ENCODE assay signal across 8 cellular contexts in the genomic region with DNA sequence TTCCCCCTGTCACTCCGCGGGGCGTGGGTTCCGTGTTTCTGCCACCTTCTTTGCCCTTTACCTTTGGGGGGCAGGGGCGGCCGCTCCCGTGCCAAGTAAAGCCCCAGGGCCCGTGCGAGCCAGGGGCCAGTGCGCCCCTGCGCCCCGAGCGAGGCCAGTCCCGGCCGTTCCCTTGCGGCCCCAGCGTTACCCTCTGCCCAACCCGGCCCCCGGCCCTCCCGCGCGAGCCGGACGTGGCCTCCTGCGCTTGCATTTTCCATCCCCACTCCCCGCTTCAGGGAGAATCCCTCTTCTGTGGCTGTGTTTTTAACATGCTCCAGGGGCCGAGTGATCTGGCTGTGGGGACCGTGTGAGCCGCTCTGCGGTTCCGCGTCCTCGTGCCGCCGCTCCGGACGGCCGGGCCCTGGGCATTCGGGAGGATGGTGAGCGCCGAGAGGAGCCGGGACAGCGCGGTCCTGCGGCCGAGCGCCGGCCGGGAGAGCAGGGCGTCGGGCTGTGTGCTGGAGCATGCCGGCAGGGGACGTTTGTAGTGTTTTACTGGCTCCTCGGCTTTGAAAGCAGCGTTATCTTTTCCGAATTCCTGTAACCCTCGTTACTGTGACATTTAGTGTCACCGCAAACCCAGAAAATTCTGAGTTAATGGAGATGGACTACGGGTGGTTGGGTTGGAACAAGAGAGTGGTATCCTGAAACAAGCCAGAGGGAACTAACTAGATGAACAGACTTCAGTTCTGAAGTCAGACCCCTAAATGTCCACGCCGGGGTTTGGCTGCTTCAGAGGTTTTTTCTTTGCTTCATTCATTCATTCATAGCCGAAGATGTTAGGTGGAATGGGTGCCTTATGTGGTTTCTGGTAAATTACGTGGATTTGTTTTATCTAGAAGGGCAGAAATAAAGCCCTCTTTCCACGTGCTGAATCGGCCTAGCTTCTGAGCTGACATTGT. TPM values are rescaled to one million over a fixed set of nuclear protein-coding genes. Genes with fewer than 3 reads are reported as not detected.
DNase-seq lines count a peak whose midpoint lies in the region; ATAC-seq, FAIRE-seq and TF ChIP-seq lines count a peak whose summit lies in the region.

No MANE protein-coding gene starts in this region.

- in situ Hi-C loops in K562 (cut with MboI) = no loop called here

- H3K4me1 ChIP-seq in RWPE2 (ENCODE audit: insufficient read depth, poor library complexity, severe bottlenecking) (peaks cover 5% of the 10 kb centered on the region), K562 (replicated peaks in 1 of 2; ENCODE audit: control insufficient read depth in 2 of 2, insufficient read depth in 2 of 2, low read length in 2 of 2) (peaks cover 24 to 44% of the 10 kb centered on the region in 2 experiments), iPS-15b (ENCODE audit: control insufficient read depth, insufficient read depth, low read length) (no peaks in the 10 kb centered on the region), rectal smooth muscle tissue (ENCODE audit: control insufficient read depth, insufficient read depth, low read length) (peaks cover 7% of the 10 kb centered on the region)

- ATAC-seq in GM18907 (IDR thresholded peaks at IDR 0.05; ENCODE audit: unreplicated experiment) (peak; percentile 9), RWPE2 (ENCODE audit: low read depth) (peak; percentile 27; the same call in 1 of the 3 replicates), K562 (peak; percentile 63)

- H3K27ac ChIP-seq in RWPE2 (ENCODE audit: poor library complexity, severe bottlenecking) (peak overlapping the region; percentile 70), K562 (ENCODE audit: extremely low read depth, low read depth, low read length) (peak overlapping the region; percentile 74), rectal smooth muscle tissue (ENCODE audit: low read depth, low read length) (peak overlapping the region; percentile 82)

- TF ChIP-seq RAD21 in K562 (CRISPR knock-in tag; conservative IDR thresholded peaks at IDR 0.05 in 1 of 2, IDR thresholded peaks at IDR 0.05 in 1 of 2) = peak; percentile 32 to 37; a peak in 3 of 4 replicates

- no peak for FAIRE-seq in K562 (lab: Jason Lieb, UNC)

- BruUV-seq in K562 (replicated peaks; lab: Mats Ljungman, UMichigan) = no TSS peak

- POLR2A ChIA-PET in K562 (lab: Yijun Ruan, JAX) = interaction anchor here (0.9 to 3.0 kb wide), 3 partner anchors 11 to 17 kb away, joined by 3 to 21 read pairs (median 8); no protein-coding TSS in a partner anchor

- H3K9me1 ChIP-seq in K562 (ENCODE audit: control insufficient read depth, insufficient read depth, low read length) = peaks cover 4% of the 10 kb centered on the region

- H3K36me3 ChIP-seq in RWPE2 (ENCODE audit: low read depth) (no peaks in the 10 kb centered on the region), K562 (ENCODE audit: control insufficient read depth, insufficient read depth, low read length) (0 out of 3 replicates have a peak, but pooled peaks cover 5% of the 10 kb centered on the region), iPS-15b (ENCODE audit: control insufficient read depth, insufficient read depth, low read length) (no peaks in the 10 kb centered on the region), rectal smooth muscle tissue (ENCODE audit: control insufficient read depth, insufficient read depth, low read length) (no peaks in the 10 kb centered on the region)

- CTCF ChIA-PET in K562 (lab: Yijun Ruan, JAX; ENCODE audit: low intra/inter-chr PET ratio) = no interaction called here

- under 1% methylated on average over 54 of the region's 65 CpGs for WGBS in K562 (ENCODE audit: insufficient coverage, low coverage, missing lambda C conversion rate)

- peak overlapping the region; percentile 66 for H3K4me3 ChIP-seq in RWPE2 (ENCODE audit: severe bottlenecking)
- H3K4me3 ChIP-seq in K562 = peak overlapping the region; percentile 82
- H3K4me3 ChIP-seq in iPS-15b (ENCODE audit: low read depth, low read length) = peak overlapping the region; percentile 59
- H3K4me3 ChIP-seq in rectal smooth muscle tissue (ENCODE audit: low read length) = peak overlapping the region; percentile 83

- no peak for TF ChIP-seq POLR2A in K562 (conservative IDR thresholded peaks at IDR 0.05)

- no peaks in the 10 kb centered on the region for H3K27me3 ChIP-seq in RWPE2 (ENCODE audit: insufficient read depth, poor library complexity, severe bottlenecking)
- H3K27me3 ChIP-seq in K562 (ENCODE audit: control insufficient read depth in 2 of 2, insufficient read depth in 2 of 2, low read length in 2 of 2) = no peaks in the 10 kb centered on the region
- H3K27me3 ChIP-seq in iPS-15b (ENCODE audit: control insufficient read depth, insufficient read depth, low read length) = peaks cover 5% of the 10 kb centered on the region
- H3K27me3 ChIP-seq in rectal smooth muscle tissue (ENCODE audit: control insufficient read depth, insufficient read depth, low read length) = no peaks in the 10 kb centered on the region

- no peaks in the 10 kb centered on the region for H3K9me3 ChIP-seq in RWPE2 (ENCODE audit: severe bottlenecking)
- peaks cover 6% of the 10 kb centered on the region for H3K9me3 ChIP-seq in K562 (replicated peaks; ENCODE audit: control insufficient read depth, insufficient read depth, low read depth, low read length)
- H3K9me3 ChIP-seq in iPS-15b (ENCODE audit: control insufficient read depth, insufficient read depth, low read length) = no peaks in the 10 kb centered on the region

- TF ChIP-seq EP300 in K562 (IDR thresholded peaks at IDR 0.05; ENCODE audit: low read length) = no peak

- H3K9ac ChIP-seq in K562 (ENCODE audit: insufficient read depth in 1 of 2, low read depth in 2 of 2, low read length in 2 of 2) (peak overlapping the region; percentile 77 to 95), iPS-15b (ENCODE audit: low read depth, low read length) (peak overlapping the region; percentile 37), rectal smooth muscle tissue (ENCODE audit: low read length) (peak overlapping the region; percentile 64)

- TF ChIP-seq CTCF in RWPE2 (IDR thresholded peaks at IDR 0.05; ENCODE audit: poor library complexity, severe bottlenecking) = no peak
- TF ChIP-seq CTCF in K562 (IDR thresholded peaks at IDR 0.05 in 2 of 3, conservative IDR thresholded peaks at IDR 0.05 in 1 of 3; ENCODE audit: insufficient read depth in 2 of 3, low read depth in 1 of 3, low read length in 3 of 3) = peak in 1 of 3 experiments; percentile 34; a peak in 2 of 6 replicates

- DNase-seq in 8988T = peak; percentile 43
- no peak for DNase-seq in RWPE2 (ENCODE audit: low spot score)
- peak; percentile 47 to 70 (median 59) for DNase-seq in K562 (ENCODE audit: extremely low read depth in 1 of 4, low spot score in 3 of 4)
- DNase-seq in NOMO-1 treated with dmso at 0.1 percent for 144 hours (lab: John Stamatoyannopoulos, UW; ENCODE audit: unreplicated experiment) = no peak
- DNase-seq in NCI-H1436 (lab: John Stamatoyannopoulos, UW) = no peak

- peak overlapping the region; percentile 61 for H2AFZ ChIP-seq in K562 (ENCODE audit: low read depth, low read length)

- intact Hi-C loops in K562 (cut with micrococcal nuclease) = loop anchor here (2.0 to 10.0 kb wide), 4 partner anchors 59 to 793 kb away; a partner anchor contains a TSS

- peak overlapping the region; percentile 77 for H3K4me2 ChIP-seq in K562 (ENCODE audit: insufficient read depth, low read length)

- H3K79me2 ChIP-seq in K562 (ENCODE audit: control insufficient read depth, insufficient read depth, low read length) = peaks cover 61% of the 10 kb centered on the region

- H4K20me1 ChIP-seq in K562 (replicated peaks; ENCODE audit: control insufficient read depth, insufficient read depth, low read length) = peaks cover 26% of the 10 kb centered on the region

TF ChIP-seq in K562, 482 proteins besides CTCF, POLR2A, EP300 and RAD21 (continues in another document):
- TF ChIP-seq NFYB (IDR thresholded peaks at IDR 0.05; ENCODE audit: extremely low read depth, insufficient read length) = no peak
- TF ChIP-seq, protein P1, sequence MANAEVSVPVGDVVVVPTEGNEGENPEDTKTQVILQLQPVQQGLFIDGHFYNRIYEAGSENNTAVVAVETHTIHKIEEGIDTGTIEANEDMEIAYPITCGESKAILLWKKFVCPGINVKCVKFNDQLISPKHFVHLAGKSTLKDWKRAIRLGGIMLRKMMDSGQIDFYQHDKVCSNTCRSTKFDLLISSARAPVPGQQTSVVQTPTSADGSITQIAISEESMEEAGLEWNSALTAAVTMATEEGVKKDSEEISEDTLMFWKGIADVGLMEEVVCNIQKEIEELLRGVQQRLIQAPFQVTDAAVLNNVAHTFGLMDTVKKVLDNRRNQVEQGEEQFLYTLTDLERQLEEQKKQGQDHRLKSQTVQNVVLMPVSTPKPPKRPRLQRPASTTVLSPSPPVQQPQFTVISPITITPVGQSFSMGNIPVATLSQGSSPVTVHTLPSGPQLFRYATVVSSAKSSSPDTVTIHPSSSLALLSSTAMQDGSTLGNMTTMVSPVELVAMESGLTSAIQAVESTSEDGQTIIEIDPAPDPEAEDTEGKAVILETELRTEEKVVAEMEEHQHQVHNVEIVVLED (CRISPR knock-in tag; IDR thresholded peaks at IDR 0.05) = no peak
- TF ChIP-seq NR4A1 (CRISPR knock-in tag; IDR thresholded peaks at IDR 0.05) = 0 out of 2 replicates have a peak, but pooled peaks have one; percentile 39
- no peak for TF ChIP-seq NR4A1 (tag; IDR thresholded peaks at IDR 0.05)

RNA-seq across cellular contexts. Expression of a gene that starts 1.1 kb away (rescaled TPM):
- total RNA-seq in K562 (2011; cell fraction: chromatin; rRNA removed; ENCODE audit: low replicate concordance) = 96.1 and 131 TPM in 2 replicates
- total RNA-seq in K562 (2011; cell fraction: nucleolus; rRNA removed) = 139 and 145 TPM in 2 replicates
- total RNA-seq in K562 (2011; cell fraction: nucleoplasm; rRNA removed) = 159 and 198 TPM in 2 replicates
- total RNA-seq in K562 (2014; rRNA removed) (51.9 and 66.5 TPM in 2 replicates), K562 (2014; rRNA removed; fragmentation: Illumina TruSeq; extraction: Trizol) (33.3 and 34.6 TPM in 2 replicates), K562 (2015; rRNA removed; fragmentation: Illumina TruSeq; extraction: Trizol) (54.6 and 56.7 TPM in 2 replicates), K562 (2021) (98.2 and 106 TPM in 2 replicates)
- polyA plus RNA-seq in K562 (2011; rRNA removed) (37.2 and 41.8 TPM in 2 replicates), K562 (2014; fragmentation: Illumina TruSeq; extraction: Trizol) (58.5 and 67.9 TPM in 2 replicates), K562 (2014; fragmentation: Nextera tagmentation; extraction: Ambion mirVana) (1 to 10 TPM; 1.6 to 1.8 TPM), K562 (2014; rRNA removed) (66.9 and 67.9 TPM in 2 replicates)
- polyA plus RNA-seq in K562 (2011; cell fraction: cytosol; rRNA removed) = 53.2 and 59.2 TPM in 2 replicates
- 54.3 and 75.7 TPM in 2 replicates for polyA plus RNA-seq in K562 (2011; cell fraction: nucleus; rRNA removed)
- polyA plus RNA-seq in K562 (2012) = 75.0 and 88.5 TPM in 2 replicates
- 34.0 and 50.2 TPM in 2 replicates for polyA minus RNA-seq in K562 (2011; rRNA and poly(A)+ RNA removed)
- 40.9 and 44.3 TPM in 2 replicates for polyA minus RNA-seq in K562 (2011; cell fraction: cytosol; rRNA and poly(A)+ RNA removed)
- polyA minus RNA-seq in K562 (2011; cell fraction: nucleus; rRNA and poly(A)+ RNA removed) = 25.2 and 30.3 TPM in 2 replicates

Comparison
In these comparisons a context has a peak if more than half of its experiments do, and no peak if none do; other contexts are left out.
1. DNase-seq: peak in 8988T (single experiment) and K562 (4 of 4); none in RWPE2 (single experiment), NOMO-1 treated with dmso at 0.1 percent for 144 hours (single experiment) and NCI-H1436 (single experiment).
2. ATAC-seq: peak in every context shown above with its lines; median percentile 63 in K562; 27 in RWPE2; 9 in GM18907.
3. Peak in every context shown above with its lines, with median percentiles within 50 percentile points of each other: H3K27ac ChIP-seq, H3K4me3 ChIP-seq and H3K9ac ChIP-seq.